10 cellular contexts compared by ENCODE assay signal in genomic region chr9:89781838-89782237, GRCh38.
DNase-seq lines count a peak whose midpoint lies in the region; ATAC-seq and TF ChIP-seq lines count a peak whose summit lies in the region.
"Had no signal": no experiment of that assay in that cellular context is flagged by ENCODE, and none has a peak within 500 bp of the region (broad histone marks: within the 10 kb centered on the region; RNA-seq: fewer than 3 reads in every experiment).

No MANE protein-coding gene starts in this region.

- no peak overlapping the region for H3K27ac Mint-ChIP-seq in endodermal cell

- WGBS in endodermal cell (ENCODE audit: insufficient coverage in 1 of 2, insufficient read length in 1 of 2), 2 experiments, result 93 to 95% methylated on average over 3 to 4 of the region's 4 CpGs

- no peaks in the 10 kb centered on the region for H3K4me1 Mint-ChIP-seq in endodermal cell

- no peaks in the 10 kb centered on the region for H3K9me3 Mint-ChIP-seq in endodermal cell

- H3K36me3 ChIP-seq in BLaER1, result no peaks in the 10 kb centered on the region
- no peaks in the 10 kb centered on the region for H3K36me3 ChIP-seq in endodermal cell (ENCODE audit: control insufficient read depth, insufficient read depth, low read length)

- no peak for TF ChIP-seq CTCF in endodermal cell (conservative IDR thresholded peaks at IDR 0.05)

- ATAC-seq in HG03558 (IDR thresholded peaks at IDR 0.05; ENCODE audit: extremely low read depth, unreplicated experiment) (peak; percentile 79), GM18519 (IDR thresholded peaks at IDR 0.05; ENCODE audit: low FRiP score, unreplicated experiment) (no peak)

- H3K27me3 Mint-ChIP-seq in endodermal cell (ENCODE audit: insufficient read depth), result peaks cover 2% of the 10 kb centered on the region

- H3K4me2 ChIP-seq in BLaER1, result peak overlapping the region; percentile 79

- no peaks in the 10 kb centered on the region for H3K27me3 ChIP-seq in BLaER1
- H3K27me3 ChIP-seq in endodermal cell (ENCODE audit: control insufficient read depth, insufficient read depth, low read length, poor library complexity, severe bottlenecking), result no peaks in the 10 kb centered on the region

- DNase-seq in GM19240 (ENCODE audit: insufficient read length, low spot score), result peak; percentile 18
- peak; percentile 14 for DNase-seq in endodermal cell
- no peak for DNase-seq in NCI-H82 treated with DMSO at 0.1 percent for 48 hours (lab: John Stamatoyannopoulos, UW; ENCODE audit: unreplicated experiment)
- no peak for DNase-seq in NCI-H446 treated with DMSO at 0.1 percent for 48 hours (lab: John Stamatoyannopoulos, UW)
- DNase-seq in putamen (ENCODE audit: low spot score), result no peak
- DNase-seq: GM23248, NCI-H1436 treated with DMSO at 0.1 percent for 48 hours had no signal

- H3K4me3 ChIP-seq in BLaER1 (0 out of 2 replicates have a peak overlapping the region, but pooled peaks have one; percentile 9), endodermal cell (ENCODE audit: low read length) (no peak overlapping the region)
- H3K4me3 ChIP-seq: GM23248 had no signal

- no peak overlapping the region for H3K4me3 Mint-ChIP-seq in endodermal cell

- no peaks in the 10 kb centered on the region for H4K20me1 ChIP-seq in BLaER1

- no peaks in the 10 kb centered on the region for H3K36me3 Mint-ChIP-seq in endodermal cell (ENCODE audit: low read depth)

- no peaks in the 10 kb centered on the region for H3K9me3 ChIP-seq in BLaER1
- no peaks in the 10 kb centered on the region for H3K9me3 ChIP-seq in endodermal cell (ENCODE audit: control insufficient read depth, low read length)

- peaks cover 53% of the 10 kb centered on the region for H3K4me1 ChIP-seq in BLaER1
- no peaks in the 10 kb centered on the region for H3K4me1 ChIP-seq in endodermal cell (ENCODE audit: control insufficient read depth, insufficient read depth, low read length)

- peak overlapping the region; percentile 77 for H3K27ac ChIP-seq in BLaER1
- no peak overlapping the region for H3K27ac ChIP-seq in endodermal cell (ENCODE audit: low read depth, low read length)
- H3K27ac ChIP-seq: GM23248 had no signal

- H3K9ac ChIP-seq in BLaER1, result no peak overlapping the region
- H3K9ac ChIP-seq in endodermal cell (ENCODE audit: extremely low read depth, low read length, poor library complexity, severe bottlenecking), result no peak overlapping the region
- H3K9ac ChIP-seq: GM23248 had no signal

Comparison
In these comparisons a context has a peak if more than half of its experiments do, and no peak if none do; other contexts are left out.
1. DNase-seq: peak in GM19240 (single experiment) and endodermal cell (single experiment); none in NCI-H82 treated with DMSO at 0.1 percent for 48 hours (single experiment), NCI-H446 treated with DMSO at 0.1 percent for 48 hours (single experiment) and putamen (single experiment).